ENCODE assay signal across 8 cellular contexts in the genomic region with DNA sequence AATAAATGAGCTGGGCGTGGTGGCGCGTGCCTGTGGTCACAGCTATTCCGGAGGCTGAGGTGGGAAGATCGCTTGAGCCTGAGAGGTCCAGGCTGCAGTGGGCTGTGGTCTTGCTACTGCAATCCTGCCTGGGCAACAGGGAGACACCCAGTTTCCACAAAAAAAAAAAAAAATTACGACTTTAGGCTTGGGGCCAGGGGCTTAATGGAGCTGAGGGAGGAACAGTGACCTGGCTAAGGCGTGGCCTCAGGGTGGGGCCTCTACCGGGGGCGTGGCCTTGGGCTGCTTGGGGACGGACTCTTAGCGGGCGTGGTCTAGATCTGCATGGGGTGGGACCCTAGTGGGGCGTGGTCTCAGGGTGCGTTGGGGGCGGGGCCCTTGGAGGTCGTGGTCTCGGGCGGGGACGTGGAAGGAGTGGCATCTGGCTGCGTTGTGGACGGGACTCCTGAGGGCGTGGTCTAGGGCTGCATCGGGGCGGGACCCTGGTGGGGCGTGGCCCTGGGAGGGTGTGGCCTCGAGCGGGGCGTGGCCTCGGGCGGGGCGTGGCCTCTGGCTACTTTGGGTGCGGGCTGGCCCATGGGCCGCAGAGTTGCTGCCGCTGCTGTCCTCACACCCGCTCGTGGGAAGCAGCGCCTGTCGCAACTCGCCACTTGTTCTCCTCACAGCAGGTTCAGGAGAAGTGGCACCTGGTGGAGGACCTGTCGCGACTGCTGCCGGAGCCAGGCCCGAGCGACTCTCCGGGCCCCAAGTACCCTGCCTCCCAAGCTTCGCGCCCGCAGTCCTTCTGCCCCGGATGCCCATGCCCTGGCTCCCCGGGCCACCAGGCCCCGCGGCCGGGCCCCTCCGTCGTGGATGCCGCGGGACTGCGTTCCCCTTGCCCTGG. TPM values are rescaled to one million over a fixed set of nuclear protein-coding genes. Genes with fewer than 3 reads are reported as not detected.
DNase-seq lines count a peak whose midpoint lies in the region; ATAC-seq and TF ChIP-seq lines count a peak whose summit lies in the region.

No MANE protein-coding gene starts in this region.

- H3K27ac ChIP-seq in A673 (ENCODE audit: low read depth, low read length, poor library complexity, severe bottlenecking), result no peak overlapping the region

- no peaks in the 10 kb centered on the region for H3K36me3 Mint-ChIP-seq in MCF 10A (ENCODE audit: insufficient read depth, unreplicated experiment)

- BruUV-seq in A673 (replicated peaks; lab: Mats Ljungman, UMichigan), result no TSS peak
- BruUV-seq in MCF 10A (replicated peaks; lab: Mats Ljungman, UMichigan), result no TSS peak

- no peaks in the 10 kb centered on the region for H3K9me3 ChIP-seq in A673 (ENCODE audit: low read depth, low read length, poor library complexity, severe bottlenecking)

- no peak overlapping the region for H3K4me3 ChIP-seq in A673 (ENCODE audit: low read depth, low read length, poor library complexity, severe bottlenecking)

- peak overlapping the region; percentile 59 for H3K4me3 Mint-ChIP-seq in MCF 10A (ENCODE audit: unreplicated experiment)

- no peaks in the 10 kb centered on the region for H3K9me3 Mint-ChIP-seq in MCF 10A (ENCODE audit: unreplicated experiment)

- H3K36me3 ChIP-seq in A673 (ENCODE audit: insufficient read depth, low read length, poor library complexity, severe bottlenecking), result no peaks in the 10 kb centered on the region

- intact Hi-C loops in A673 (cut with micrococcal nuclease; ENCODE audit: unreplicated experiment), result no loop called here
- intact Hi-C loops in MCF 10A (cut with micrococcal nuclease), result no loop called here

- DNase-seq in A673 (ENCODE audit: low spot score) (peak; percentile 98), NCI-H2171 (lab: John Stamatoyannopoulos, UW) (peak; percentile 95), UCSD-AML1 (lab: John Stamatoyannopoulos, UW; ENCODE audit: unreplicated experiment) (peak; percentile 99), MCF 10A (ENCODE audit: unreplicated experiment) (peak; percentile 96), left lobe of liver (ENCODE audit: low spot score) (peak; percentile 83)
- DNase-seq in stimulated activated CD8-positive, alpha-beta memory T cell treated with anti-CD3 and anti-CD28 coated beads, Interleukin-12 subunit alpha, Interleukin-12 subunit beta, amount 100 ng/mL, for 24 hours (ENCODE audit: extremely low read depth), result peak; percentile 87

- no peaks in the 10 kb centered on the region for H3K27me3 ChIP-seq in A673 (replicated peaks; ENCODE audit: insufficient read depth, low read depth, low read length, poor library complexity)

- no peak overlapping the region for H3K27ac Mint-ChIP-seq in MCF 10A (ENCODE audit: low read depth, unreplicated experiment)

- no peaks in the 10 kb centered on the region for H3K27me3 Mint-ChIP-seq in MCF 10A (ENCODE audit: insufficient read depth, unreplicated experiment)

- H3K4me1 Mint-ChIP-seq in MCF 10A (ENCODE audit: insufficient read depth, unreplicated experiment), result peaks cover 16% of the 10 kb centered on the region

- peaks cover 9% of the 10 kb centered on the region for H3K4me1 ChIP-seq in A673 (ENCODE audit: insufficient read depth, low read length, poor library complexity, severe bottlenecking)

- ATAC-seq in GM18870 (IDR thresholded peaks at IDR 0.05; ENCODE audit: unreplicated experiment) (peak; percentile 58), HG03060 (IDR thresholded peaks at IDR 0.05; ENCODE audit: low read depth, unreplicated experiment) (peak; percentile 50), left lobe of liver (peak; percentile 73)

- CTCF ChIA-PET in A673 (lab: Charles Lee), result interaction anchor here (1.0 kb wide), 1 partner anchor 55 kb away, joined by 4 read pairs; no protein-coding TSS in a partner anchor
- CTCF ChIA-PET in MCF 10A (lab: Yijun Ruan, JAX), result interaction anchor here (0.7 to 1.4 kb wide), 4 partner anchors 13 to 28 kb away, joined by 3 to 5 read pairs (median 4); no protein-coding TSS in a partner anchor

- TF ChIP-seq CTCF in A673 (conservative IDR thresholded peaks at IDR 0.05; ENCODE audit: low read depth, low read length) (no peak), MCF 10A (IDR thresholded peaks at IDR 0.05; ENCODE audit: unreplicated experiment) (no peak)

- POLR2A ChIA-PET in A673 (lab: Charles Lee; ENCODE audit: low non-redundant PET), result interaction anchor here (0.6 kb wide), 1 partner anchor 237 kb away, joined by 5 read pairs; no protein-coding TSS in a partner anchor
- POLR2A ChIA-PET in MCF 10A (lab: Yijun Ruan, JAX), result interaction anchor here (1.0 to 2.3 kb wide), 3 partner anchors 12 to 29 kb away, joined by 3 to 9 read pairs (median 4); a partner anchor contains a TSS

RNA-seq across cellular contexts. Expression of a gene that starts 5.8 kb away (rescaled TPM):
- total RNA-seq in A673 (2021), result not detected in 2 replicates
- not detected in 2 replicates for total RNA-seq in MCF 10A (2022)
- not detected for total RNA-seq in left lobe of liver

RNA-seq across cellular contexts. Expression of a gene that starts 9.8 kb away (rescaled TPM):
- total RNA-seq in A673 (2021) (0.32 and 1.0 TPM in 2 replicates), MCF 10A (2022) (not detected in 2 replicates), left lobe of liver (3.9 TPM)

RNA-seq across cellular contexts. Expression of a gene that starts 11.9 kb away (rescaled TPM):
- total RNA-seq in A673 (2021) (21.2 and 22.9 TPM in 2 replicates), MCF 10A (2022) (3.1 and 7.3 TPM in 2 replicates), left lobe of liver (14.6 TPM)

RNA-seq across cellular contexts. Expression of a gene that starts 28.0 kb away (rescaled TPM):
- total RNA-seq in A673 (2021) (55.3 and 59.7 TPM in 2 replicates), MCF 10A (2022) (52.2 and 54.2 TPM in 2 replicates), left lobe of liver (44.1 TPM)

RNA-seq across cellular contexts. Expression of a gene that starts 46.4 kb away (rescaled TPM):
- 133 and 136 TPM in 2 replicates for total RNA-seq in A673 (2021)
- 8.5 and 21.4 TPM in 2 replicates for total RNA-seq in MCF 10A (2022)
- 2.6 TPM for total RNA-seq in left lobe of liver
